Comparison of ENCODE assay signal across 1 cellular context in the genomic region with DNA sequence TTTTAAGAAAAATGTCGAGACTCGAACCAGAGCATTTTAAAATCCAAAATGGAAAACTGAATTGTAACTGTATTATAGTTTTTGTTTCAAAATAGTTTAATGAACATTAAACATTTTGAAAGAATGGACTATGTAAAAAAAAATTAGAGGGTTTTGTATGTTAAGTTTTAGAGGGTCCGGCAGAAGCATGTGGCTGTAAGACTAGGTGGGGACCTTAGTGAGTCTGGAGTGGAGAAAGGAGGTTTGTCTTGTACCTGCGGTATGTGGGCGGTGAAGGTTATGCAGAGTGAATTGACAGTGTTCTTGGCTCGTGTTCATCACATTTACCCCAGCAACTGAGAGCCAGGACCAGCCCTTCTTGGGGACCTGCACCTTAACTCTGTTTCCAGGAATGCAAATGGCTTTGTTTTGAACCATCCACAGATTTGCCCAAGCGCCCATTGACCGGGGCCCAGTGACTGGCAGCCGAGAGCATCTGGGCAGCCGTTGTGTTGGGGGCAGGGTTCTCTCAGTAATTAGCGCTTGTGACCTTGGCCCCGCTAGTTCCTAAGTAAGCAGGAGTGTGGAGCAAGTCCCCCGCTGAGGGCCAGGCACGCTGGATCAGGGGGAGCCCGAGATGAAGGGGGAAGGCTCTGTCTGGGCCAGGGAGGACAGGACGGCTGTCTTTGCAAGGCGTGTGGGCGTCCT.
TF ChIP-seq lines count a peak whose summit lies in the region.

No MANE protein-coding gene starts in this region.

TF ChIP-seq in HepG2, 621 proteins besides CTCF, POLR2A, EP300 and RAD21 (continued from another document and continues in another):
- TF ChIP-seq, protein P1, sequence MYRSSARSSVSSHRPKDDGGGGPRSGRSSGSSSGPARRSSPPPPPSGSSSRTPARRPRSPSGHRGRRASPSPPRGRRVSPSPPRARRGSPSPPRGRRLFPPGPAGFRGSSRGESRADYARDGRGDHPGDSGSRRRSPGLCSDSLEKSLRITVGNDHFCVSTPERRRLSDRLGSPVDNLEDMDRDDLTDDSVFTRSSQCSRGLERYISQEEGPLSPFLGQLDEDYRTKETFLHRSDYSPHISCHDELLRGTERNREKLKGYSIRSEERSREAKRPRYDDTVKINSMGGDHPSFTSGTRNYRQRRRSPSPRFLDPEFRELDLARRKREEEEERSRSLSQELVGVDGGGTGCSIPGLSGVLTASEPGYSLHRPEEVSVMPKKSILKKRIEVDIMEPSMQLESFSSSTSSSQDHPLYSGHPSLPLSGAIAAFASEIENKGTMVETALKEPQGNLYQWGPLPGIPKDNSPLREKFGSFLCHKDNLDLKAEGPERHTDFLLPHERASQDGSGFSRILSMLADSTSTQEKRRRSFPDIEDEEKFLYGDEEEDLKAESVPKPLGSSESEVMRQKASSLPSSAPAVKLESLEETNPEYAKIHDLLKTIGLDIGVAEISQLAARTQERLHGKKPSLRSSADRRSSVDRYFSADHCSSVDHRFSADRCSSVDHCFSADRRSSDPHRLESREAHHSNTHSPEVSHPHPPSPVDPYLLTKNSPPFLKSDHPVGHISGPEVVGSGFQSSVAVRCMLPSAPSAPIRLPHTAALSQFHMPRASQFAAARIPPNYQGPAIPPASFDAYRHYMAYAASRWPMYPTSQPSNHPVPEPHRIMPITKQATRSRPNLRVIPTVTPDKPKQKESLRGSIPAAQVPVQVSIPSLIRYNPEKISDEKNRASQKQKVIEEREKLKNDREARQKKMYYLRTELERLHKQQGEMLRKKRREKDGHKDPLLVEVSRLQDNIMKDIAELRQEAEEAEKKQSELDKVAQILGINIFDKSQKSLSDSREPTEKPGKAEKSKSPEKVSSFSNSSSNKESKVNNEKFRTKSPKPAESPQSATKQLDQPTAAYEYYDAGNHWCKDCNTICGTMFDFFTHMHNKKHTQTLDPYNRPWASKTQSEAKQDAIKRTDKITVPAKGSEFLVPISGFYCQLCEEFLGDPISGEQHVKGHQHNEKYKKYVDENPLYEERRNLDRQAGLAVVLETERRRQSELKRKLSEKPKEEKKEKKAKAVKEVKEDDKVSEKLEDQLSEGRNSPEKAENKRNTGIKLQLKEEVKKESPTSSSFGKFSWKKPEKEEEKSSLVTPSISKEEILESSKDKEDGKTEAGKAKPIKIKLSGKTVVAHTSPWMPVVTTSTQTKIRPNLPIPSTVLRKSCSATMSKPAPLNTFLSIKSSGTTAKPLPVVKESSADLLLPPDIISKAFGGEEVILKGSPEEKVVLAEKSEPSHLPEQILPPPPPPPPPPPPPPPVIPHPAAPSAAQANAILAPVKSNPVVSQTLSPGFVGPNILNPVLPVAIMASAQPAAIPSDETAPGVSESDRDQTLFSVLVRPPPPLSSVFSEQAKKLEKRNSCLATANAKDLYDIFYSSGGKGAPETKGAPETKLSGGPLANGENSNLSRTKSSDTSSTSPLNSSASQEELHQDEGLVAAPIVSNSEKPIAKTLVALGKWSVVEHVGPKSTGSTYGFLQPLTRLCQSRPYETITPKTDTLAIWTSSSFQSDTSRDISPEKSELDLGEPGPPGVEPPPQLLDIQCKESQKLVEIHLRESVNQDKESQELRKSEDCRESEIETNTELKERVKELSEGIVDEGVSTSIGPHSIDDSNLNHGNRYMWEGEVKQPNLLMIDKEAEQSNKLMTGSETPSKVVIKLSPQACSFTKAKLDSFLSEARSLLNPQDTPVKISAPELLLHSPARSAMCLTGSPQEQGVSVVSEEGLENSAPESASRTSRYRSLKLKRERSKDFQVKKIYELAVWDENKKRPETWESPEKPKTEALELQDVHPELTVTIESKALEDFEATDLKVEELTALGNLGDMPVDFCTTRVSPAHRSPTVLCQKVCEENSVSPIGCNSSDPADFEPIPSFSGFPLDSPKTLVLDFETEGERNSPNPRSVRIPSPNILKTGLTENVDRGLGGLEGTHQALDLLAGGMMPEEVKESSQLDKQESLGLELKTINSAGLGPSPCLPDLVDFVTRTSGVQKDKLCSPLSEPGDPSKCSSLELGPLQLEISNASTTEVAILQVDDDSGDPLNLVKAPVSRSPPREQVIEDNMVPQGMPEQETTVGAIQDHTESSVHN (CRISPR knock-in tag; IDR thresholded peaks at IDR 0.05): peak; percentile 88
- TF ChIP-seq ZNF75D (CRISPR knock-in tag; IDR thresholded peaks at IDR 0.05; ENCODE audit: borderline replicate concordance): no peak
- TF ChIP-seq CREM (IDR thresholded peaks at IDR 0.05): peak; percentile 33; the same call in 1 of the 2 replicates
- no peak for TF ChIP-seq CREM (CRISPR knock-in tag; IDR thresholded peaks at IDR 0.05)
- TF ChIP-seq, protein P2, sequence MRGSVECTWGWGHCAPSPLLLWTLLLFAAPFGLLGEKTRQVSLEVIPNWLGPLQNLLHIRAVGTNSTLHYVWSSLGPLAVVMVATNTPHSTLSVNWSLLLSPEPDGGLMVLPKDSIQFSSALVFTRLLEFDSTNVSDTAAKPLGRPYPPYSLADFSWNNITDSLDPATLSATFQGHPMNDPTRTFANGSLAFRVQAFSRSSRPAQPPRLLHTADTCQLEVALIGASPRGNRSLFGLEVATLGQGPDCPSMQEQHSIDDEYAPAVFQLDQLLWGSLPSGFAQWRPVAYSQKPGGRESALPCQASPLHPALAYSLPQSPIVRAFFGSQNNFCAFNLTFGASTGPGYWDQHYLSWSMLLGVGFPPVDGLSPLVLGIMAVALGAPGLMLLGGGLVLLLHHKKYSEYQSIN (CRISPR knock-in tag; IDR thresholded peaks at IDR 0.05; ENCODE audit: borderline replicate concordance): no peak
- 0 out of 2 replicates have a peak, but pooled peaks have one; percentile 38 for TF ChIP-seq ZZZ3 (CRISPR knock-in tag; IDR thresholded peaks at IDR 0.05; ENCODE audit: borderline replicate concordance)
- peak; percentile 88 for TF ChIP-seq BCL6 (CRISPR knock-in tag; IDR thresholded peaks at IDR 0.05)
- peak; percentile 96 for TF ChIP-seq HNRNPL (IDR thresholded peaks at IDR 0.05; ENCODE audit: low read depth, low read length)
- TF ChIP-seq ZNF101 (CRISPR knock-in tag; IDR thresholded peaks at IDR 0.05; ENCODE audit: borderline replicate concordance, low read depth): no peak
- TF ChIP-seq ZNF20 (CRISPR knock-in tag; IDR thresholded peaks at IDR 0.05): no peak
- TF ChIP-seq, protein P3, sequence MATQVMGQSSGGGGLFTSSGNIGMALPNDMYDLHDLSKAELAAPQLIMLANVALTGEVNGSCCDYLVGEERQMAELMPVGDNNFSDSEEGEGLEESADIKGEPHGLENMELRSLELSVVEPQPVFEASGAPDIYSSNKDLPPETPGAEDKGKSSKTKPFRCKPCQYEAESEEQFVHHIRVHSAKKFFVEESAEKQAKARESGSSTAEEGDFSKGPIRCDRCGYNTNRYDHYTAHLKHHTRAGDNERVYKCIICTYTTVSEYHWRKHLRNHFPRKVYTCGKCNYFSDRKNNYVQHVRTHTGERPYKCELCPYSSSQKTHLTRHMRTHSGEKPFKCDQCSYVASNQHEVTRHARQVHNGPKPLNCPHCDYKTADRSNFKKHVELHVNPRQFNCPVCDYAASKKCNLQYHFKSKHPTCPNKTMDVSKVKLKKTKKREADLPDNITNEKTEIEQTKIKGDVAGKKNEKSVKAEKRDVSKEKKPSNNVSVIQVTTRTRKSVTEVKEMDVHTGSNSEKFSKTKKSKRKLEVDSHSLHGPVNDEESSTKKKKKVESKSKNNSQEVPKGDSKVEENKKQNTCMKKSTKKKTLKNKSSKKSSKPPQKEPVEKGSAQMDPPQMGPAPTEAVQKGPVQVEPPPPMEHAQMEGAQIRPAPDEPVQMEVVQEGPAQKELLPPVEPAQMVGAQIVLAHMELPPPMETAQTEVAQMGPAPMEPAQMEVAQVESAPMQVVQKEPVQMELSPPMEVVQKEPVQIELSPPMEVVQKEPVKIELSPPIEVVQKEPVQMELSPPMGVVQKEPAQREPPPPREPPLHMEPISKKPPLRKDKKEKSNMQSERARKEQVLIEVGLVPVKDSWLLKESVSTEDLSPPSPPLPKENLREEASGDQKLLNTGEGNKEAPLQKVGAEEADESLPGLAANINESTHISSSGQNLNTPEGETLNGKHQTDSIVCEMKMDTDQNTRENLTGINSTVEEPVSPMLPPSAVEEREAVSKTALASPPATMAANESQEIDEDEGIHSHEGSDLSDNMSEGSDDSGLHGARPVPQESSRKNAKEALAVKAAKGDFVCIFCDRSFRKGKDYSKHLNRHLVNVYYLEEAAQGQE (IDR thresholded peaks at IDR 0.05; ENCODE audit: borderline replicate concordance in 1 of 2, low read depth in 1 of 2, low read length in 2 of 2): peak in 1 of 2 experiments; percentile 27; a peak in 1 of 4 replicates
- peak; percentile 95; the same call in 1 of the 2 replicates for TF ChIP-seq FIP1L1 (IDR thresholded peaks at IDR 0.05; ENCODE audit: borderline replicate concordance, insufficient read depth, low read depth, low read length)
- TF ChIP-seq, protein P4, sequence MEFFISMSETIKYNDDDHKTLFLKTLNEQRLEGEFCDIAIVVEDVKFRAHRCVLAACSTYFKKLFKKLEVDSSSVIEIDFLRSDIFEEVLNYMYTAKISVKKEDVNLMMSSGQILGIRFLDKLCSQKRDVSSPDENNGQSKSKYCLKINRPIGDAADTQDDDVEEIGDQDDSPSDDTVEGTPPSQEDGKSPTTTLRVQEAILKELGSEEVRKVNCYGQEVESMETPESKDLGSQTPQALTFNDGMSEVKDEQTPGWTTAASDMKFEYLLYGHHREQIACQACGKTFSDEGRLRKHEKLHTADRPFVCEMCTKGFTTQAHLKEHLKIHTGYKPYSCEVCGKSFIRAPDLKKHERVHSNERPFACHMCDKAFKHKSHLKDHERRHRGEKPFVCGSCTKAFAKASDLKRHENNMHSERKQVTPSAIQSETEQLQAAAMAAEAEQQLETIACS (CRISPR knock-in tag; IDR thresholded peaks at IDR 0.05): no peak
- no peak for TF ChIP-seq EZH2 (conservative IDR thresholded peaks at IDR 0.05; ENCODE audit: low read depth, low read length)
- no peak for TF ChIP-seq RFXAP (CRISPR knock-in tag; IDR thresholded peaks at IDR 0.05; ENCODE audit: borderline replicate concordance)
- TF ChIP-seq ZKSCAN8 (CRISPR knock-in tag; IDR thresholded peaks at IDR 0.05; ENCODE audit: borderline replicate concordance): peak; percentile 68
- TF ChIP-seq ZBTB8A (CRISPR knock-in tag; IDR thresholded peaks at IDR 0.05; ENCODE audit: borderline replicate concordance, low read depth): no peak
- no peak for TF ChIP-seq ZNF556 (CRISPR knock-in tag; IDR thresholded peaks at IDR 0.05; ENCODE audit: borderline replicate concordance)
- no peak for TF ChIP-seq ASH2L (IDR thresholded peaks at IDR 0.05; ENCODE audit: insufficient read length, low read depth, low read length)
- TF ChIP-seq, protein P5, sequence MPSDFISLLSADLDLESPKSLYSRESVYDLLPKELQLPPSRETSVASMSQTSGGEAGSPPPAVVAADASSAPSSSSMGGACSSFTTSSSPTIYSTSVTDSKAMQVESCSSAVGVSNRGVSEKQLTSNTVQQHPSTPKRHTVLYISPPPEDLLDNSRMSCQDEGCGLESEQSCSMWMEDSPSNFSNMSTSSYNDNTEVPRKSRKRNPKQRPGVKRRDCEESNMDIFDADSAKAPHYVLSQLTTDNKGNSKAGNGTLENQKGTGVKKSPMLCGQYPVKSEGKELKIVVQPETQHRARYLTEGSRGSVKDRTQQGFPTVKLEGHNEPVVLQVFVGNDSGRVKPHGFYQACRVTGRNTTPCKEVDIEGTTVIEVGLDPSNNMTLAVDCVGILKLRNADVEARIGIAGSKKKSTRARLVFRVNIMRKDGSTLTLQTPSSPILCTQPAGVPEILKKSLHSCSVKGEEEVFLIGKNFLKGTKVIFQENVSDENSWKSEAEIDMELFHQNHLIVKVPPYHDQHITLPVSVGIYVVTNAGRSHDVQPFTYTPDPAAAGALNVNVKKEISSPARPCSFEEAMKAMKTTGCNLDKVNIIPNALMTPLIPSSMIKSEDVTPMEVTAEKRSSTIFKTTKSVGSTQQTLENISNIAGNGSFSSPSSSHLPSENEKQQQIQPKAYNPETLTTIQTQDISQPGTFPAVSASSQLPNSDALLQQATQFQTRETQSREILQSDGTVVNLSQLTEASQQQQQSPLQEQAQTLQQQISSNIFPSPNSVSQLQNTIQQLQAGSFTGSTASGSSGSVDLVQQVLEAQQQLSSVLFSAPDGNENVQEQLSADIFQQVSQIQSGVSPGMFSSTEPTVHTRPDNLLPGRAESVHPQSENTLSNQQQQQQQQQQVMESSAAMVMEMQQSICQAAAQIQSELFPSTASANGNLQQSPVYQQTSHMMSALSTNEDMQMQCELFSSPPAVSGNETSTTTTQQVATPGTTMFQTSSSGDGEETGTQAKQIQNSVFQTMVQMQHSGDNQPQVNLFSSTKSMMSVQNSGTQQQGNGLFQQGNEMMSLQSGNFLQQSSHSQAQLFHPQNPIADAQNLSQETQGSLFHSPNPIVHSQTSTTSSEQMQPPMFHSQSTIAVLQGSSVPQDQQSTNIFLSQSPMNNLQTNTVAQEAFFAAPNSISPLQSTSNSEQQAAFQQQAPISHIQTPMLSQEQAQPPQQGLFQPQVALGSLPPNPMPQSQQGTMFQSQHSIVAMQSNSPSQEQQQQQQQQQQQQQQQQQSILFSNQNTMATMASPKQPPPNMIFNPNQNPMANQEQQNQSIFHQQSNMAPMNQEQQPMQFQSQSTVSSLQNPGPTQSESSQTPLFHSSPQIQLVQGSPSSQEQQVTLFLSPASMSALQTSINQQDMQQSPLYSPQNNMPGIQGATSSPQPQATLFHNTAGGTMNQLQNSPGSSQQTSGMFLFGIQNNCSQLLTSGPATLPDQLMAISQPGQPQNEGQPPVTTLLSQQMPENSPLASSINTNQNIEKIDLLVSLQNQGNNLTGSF (CRISPR knock-in tag; IDR thresholded peaks at IDR 0.05): no peak
- no peak for TF ChIP-seq ZNF549 (CRISPR knock-in tag; IDR thresholded peaks at IDR 0.05)
- TF ChIP-seq ZNF451 (CRISPR knock-in tag; IDR thresholded peaks at IDR 0.05): peak; percentile 72; the same call in 1 of the 2 replicates
- no peak for TF ChIP-seq ZNF251 (CRISPR knock-in tag; IDR thresholded peaks at IDR 0.05)
- TF ChIP-seq NONO (IDR thresholded peaks at IDR 0.05): no peak
- TF ChIP-seq NONO (CRISPR knock-in tag; conservative IDR thresholded peaks at IDR 0.05): peak; percentile 82
- TF ChIP-seq ZNF605 (CRISPR knock-in tag; IDR thresholded peaks at IDR 0.05): peak; percentile 84
- TF ChIP-seq, protein P6, sequence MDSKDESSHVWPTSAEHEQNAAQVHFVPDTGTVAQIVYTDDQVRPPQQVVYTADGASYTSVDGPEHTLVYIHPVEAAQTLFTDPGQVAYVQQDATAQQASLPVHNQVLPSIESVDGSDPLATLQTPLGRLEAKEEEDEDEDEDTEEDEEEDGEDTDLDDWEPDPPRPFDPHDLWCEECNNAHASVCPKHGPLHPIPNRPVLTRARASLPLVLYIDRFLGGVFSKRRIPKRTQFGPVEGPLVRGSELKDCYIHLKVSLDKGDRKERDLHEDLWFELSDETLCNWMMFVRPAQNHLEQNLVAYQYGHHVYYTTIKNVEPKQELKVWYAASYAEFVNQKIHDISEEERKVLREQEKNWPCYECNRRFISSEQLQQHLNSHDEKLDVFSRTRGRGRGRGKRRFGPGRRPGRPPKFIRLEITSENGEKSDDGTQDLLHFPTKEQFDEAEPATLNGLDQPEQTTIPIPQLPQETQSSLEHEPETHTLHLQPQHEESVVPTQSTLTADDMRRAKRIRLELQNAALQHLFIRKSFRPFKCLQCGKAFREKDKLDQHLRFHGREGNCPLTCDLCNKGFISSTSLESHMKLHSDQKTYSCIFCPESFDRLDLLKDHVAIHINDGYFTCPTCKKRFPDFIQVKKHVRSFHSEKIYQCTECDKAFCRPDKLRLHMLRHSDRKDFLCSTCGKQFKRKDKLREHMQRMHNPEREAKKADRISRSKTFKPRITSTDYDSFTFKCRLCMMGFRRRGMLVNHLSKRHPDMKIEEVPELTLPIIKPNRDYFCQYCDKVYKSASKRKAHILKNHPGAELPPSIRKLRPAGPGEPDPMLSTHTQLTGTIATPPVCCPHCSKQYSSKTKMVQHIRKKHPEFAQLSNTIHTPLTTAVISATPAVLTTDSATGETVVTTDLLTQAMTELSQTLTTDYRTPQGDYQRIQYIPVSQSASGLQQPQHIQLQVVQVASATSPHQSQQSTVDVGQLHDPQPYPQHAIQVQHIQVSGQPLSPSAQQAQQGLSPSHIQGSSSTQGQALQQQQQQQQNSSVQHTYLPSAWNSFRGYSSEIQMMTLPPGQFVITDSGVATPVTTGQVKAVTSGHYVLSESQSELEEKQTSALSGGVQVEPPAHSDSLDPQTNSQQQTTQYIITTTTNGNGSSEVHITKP (CRISPR knock-in tag; IDR thresholded peaks at IDR 0.05; ENCODE audit: low read depth): peak; percentile 17; the same call in 1 of the 2 replicates
